1 cellular context compared by ENCODE assay signal in the genomic region with DNA sequence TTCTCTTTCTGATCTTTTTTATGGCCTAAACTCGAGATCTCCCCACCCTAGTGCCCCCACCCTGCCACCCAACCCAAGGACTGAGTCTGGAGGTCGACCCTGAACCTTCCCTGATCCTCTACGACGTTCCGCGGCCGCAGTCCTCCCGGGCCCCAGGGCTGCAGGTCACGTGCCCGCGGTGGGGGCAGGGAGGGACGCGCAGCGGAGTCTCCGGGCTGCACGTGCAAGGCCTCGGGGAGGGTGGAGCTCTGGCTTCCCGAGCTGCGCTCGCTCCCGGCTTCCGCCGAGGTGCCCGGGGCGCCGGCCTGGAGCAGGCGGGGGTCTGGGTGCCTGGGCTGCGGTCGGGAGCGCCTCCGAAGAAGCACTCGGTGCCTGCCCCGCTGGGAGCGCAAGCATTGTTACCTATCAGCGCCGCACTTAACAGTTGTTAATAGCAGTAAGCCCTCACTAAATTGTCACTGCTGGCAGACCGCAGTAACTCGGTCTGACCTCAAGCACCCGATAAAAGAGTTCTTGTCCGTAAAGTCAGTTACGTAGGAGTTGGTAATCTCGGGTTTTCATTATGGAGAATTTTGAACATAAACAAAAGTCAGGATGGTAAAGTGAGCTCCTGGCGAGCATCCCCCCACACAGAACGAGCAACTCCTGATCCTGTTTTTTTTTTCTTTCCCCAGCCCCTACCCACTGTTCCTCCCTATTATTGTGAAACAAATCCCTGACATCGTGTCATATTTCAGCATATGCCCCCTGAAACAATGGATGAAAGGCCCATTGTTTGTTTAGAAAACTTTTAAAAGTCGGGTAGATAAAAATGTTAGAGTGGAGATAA.
A peak's percentile ranks its signal among the peaks of the same experiment; 100 is the strongest.
TF ChIP-seq lines count a peak whose summit lies in the region.

No MANE protein-coding gene starts in this region.

TF ChIP-seq in K562, 482 proteins besides CTCF, POLR2A, EP300 and RAD21 (continued from another document and continues in another):
- TF ChIP-seq ZNF197 (CRISPR knock-in tag; IDR thresholded peaks at IDR 0.05; ENCODE audit: low read depth) (no peak), MLLT1 (IDR thresholded peaks at IDR 0.05) (peak in 1 of 2 experiments; percentile 66; a peak in 1 of 4 replicates), PHF8 (IDR thresholded peaks at IDR 0.05; ENCODE audit: borderline replicate concordance, low read length) (no peak), CXXC5 (CRISPR knock-in tag; IDR thresholded peaks at IDR 0.05) (peak; percentile 98), ZBED1 (IDR thresholded peaks at IDR 0.05) (no peak), HNRNPLL (IDR thresholded peaks at IDR 0.05; ENCODE audit: low read depth, low read length, poor library complexity, severe bottlenecking) (peak; percentile 59), FOXK1 (CRISPR knock-in tag; IDR thresholded peaks at IDR 0.05; ENCODE audit: borderline replicate concordance) (no peak), NONO (IDR thresholded peaks at IDR 0.05; ENCODE audit: low read depth in 2 of 2, low read length in 1 of 2) (0 out of 4 replicates have a peak, but pooled peaks of 1 of the 2 experiments have one; percentile 3), ZNF263 (CRISPR knock-in tag; IDR thresholded peaks at IDR 0.05; ENCODE audit: borderline replicate concordance) (peak; percentile 60; the same call in 1 of the 2 replicates), LCOR (CRISPR knock-in tag; IDR thresholded peaks at IDR 0.05) (0 out of 2 replicates have a peak, but pooled peaks have one; percentile 33), ZFX (CRISPR knock-in tag; IDR thresholded peaks at IDR 0.05) (peak; percentile 75), ZBTB40 (IDR thresholded peaks at IDR 0.05) (no peak), ZBTB40 (CRISPR knock-in tag; IDR thresholded peaks at IDR 0.05) (no peak), ZNF639 (CRISPR knock-in tag; conservative IDR thresholded peaks at IDR 0.05 in 1 of 2, IDR thresholded peaks at IDR 0.05 in 1 of 2) (peak in 1 of 2 experiments; percentile 49; a peak in 1 of 4 replicates), ZFP1 (CRISPR knock-in tag; IDR thresholded peaks at IDR 0.05) (no peak), NR4A1 (CRISPR knock-in tag; IDR thresholded peaks at IDR 0.05) (no peak), NR4A1 (tag; IDR thresholded peaks at IDR 0.05) (no peak), THAP7 (CRISPR knock-in tag; IDR thresholded peaks at IDR 0.05) (no peak), NCOA6 (IDR thresholded peaks at IDR 0.05) (no peak), POLR3A (IDR thresholded peaks at IDR 0.05; ENCODE audit: borderline replicate concordance, extremely low read depth, insufficient read depth, insufficient read length) (no peak), HDAC1 (IDR thresholded peaks at IDR 0.05) (peak in 1 of 2 experiments; percentile 57; a peak in 2 of 4 replicates), SOX6 (IDR thresholded peaks at IDR 0.05) (peak; percentile 69; the same call in 1 of the 2 replicates), FOXK2 (conservative IDR thresholded peaks at IDR 0.05 in 1 of 2, IDR thresholded peaks at IDR 0.05 in 1 of 2; ENCODE audit: low read depth in 2 of 2) (peak in 1 of 2 experiments; percentile 65; a peak in 1 of 4 replicates), TAL1 (IDR thresholded peaks at IDR 0.05) (no peak), ZNF354B (CRISPR knock-in tag; IDR thresholded peaks at IDR 0.05) (no peak), DNMT1 (IDR thresholded peaks at IDR 0.05) (no peak), RBM15 (IDR thresholded peaks at IDR 0.05; ENCODE audit: insufficient read depth, low read length) (no peak), ZNF436 (CRISPR knock-in tag; IDR thresholded peaks at IDR 0.05) (no peak), ZFPM2 (CRISPR knock-in tag; IDR thresholded peaks at IDR 0.05) (no peak), MITF (IDR thresholded peaks at IDR 0.05) (peak; percentile 60; the same call in 1 of the 2 replicates), TRIM28 (IDR thresholded peaks at IDR 0.05) (no peak), SETDB1 (IDR thresholded peaks at IDR 0.05; ENCODE audit: low read length) (no peak), ZNF780A (CRISPR knock-in tag; IDR thresholded peaks at IDR 0.05) (no peak), ZNF655 (CRISPR knock-in tag; IDR thresholded peaks at IDR 0.05) (no peak), SP1 (CRISPR knock-in tag; IDR thresholded peaks at IDR 0.05) (0 out of 2 replicates have a peak, but pooled peaks have one; percentile 21), HSF4 (CRISPR knock-in tag; IDR thresholded peaks at IDR 0.05; ENCODE audit: borderline replicate concordance) (no peak), ZNF79 (CRISPR knock-in tag; IDR thresholded peaks at IDR 0.05; ENCODE audit: low read depth) (no peak), NFE2L1 (tag; IDR thresholded peaks at IDR 0.05; ENCODE audit: borderline replicate concordance, low read depth) (no peak)
- TF ChIP-seq, protein P1, sequence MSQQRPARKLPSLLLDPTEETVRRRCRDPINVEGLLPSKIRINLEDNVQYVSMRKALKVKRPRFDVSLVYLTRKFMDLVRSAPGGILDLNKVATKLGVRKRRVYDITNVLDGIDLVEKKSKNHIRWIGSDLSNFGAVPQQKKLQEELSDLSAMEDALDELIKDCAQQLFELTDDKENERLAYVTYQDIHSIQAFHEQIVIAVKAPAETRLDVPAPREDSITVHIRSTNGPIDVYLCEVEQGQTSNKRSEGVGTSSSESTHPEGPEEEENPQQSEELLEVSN (IDR thresholded peaks at IDR 0.05; ENCODE audit: borderline replicate concordance in 1 of 2, extremely low read depth in 1 of 2, insufficient read depth in 1 of 2, insufficient read length in 1 of 2, low read depth in 1 of 2, low read length in 1 of 2, poor library complexity in 1 of 2, severe bottlenecking in 1 of 2): peak; percentile 88 to 95
- TF ChIP-seq, protein P2, sequence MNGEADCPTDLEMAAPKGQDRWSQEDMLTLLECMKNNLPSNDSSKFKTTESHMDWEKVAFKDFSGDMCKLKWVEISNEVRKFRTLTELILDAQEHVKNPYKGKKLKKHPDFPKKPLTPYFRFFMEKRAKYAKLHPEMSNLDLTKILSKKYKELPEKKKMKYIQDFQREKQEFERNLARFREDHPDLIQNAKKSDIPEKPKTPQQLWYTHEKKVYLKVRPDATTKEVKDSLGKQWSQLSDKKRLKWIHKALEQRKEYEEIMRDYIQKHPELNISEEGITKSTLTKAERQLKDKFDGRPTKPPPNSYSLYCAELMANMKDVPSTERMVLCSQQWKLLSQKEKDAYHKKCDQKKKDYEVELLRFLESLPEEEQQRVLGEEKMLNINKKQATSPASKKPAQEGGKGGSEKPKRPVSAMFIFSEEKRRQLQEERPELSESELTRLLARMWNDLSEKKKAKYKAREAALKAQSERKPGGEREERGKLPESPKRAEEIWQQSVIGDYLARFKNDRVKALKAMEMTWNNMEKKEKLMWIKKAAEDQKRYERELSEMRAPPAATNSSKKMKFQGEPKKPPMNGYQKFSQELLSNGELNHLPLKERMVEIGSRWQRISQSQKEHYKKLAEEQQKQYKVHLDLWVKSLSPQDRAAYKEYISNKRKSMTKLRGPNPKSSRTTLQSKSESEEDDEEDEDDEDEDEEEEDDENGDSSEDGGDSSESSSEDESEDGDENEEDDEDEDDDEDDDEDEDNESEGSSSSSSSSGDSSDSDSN (IDR thresholded peaks at IDR 0.05; ENCODE audit: borderline replicate concordance in 1 of 2, low read depth in 2 of 2, low read length in 2 of 2): peak; percentile 41 to 71; a peak in 2 of 4 replicates
